1 cellular context compared by ENCODE assay signal in genomic region chr11:47259178-47259977, GRCh38.
A peak's percentile ranks its signal among the peaks of the same experiment; 100 is the strongest.
TF ChIP-seq lines count a peak whose summit lies in the region.

No MANE protein-coding gene starts in this region.

TF ChIP-seq in HepG2, 621 proteins besides CTCF, POLR2A, EP300 and RAD21 (continued from another document and continues in another):
- TF ChIP-seq DRAP1 (CRISPR knock-in tag; IDR thresholded peaks at IDR 0.05) (0 out of 2 replicates have a peak, but pooled peaks have one; percentile 10), PBX3 (CRISPR knock-in tag; IDR thresholded peaks at IDR 0.05; ENCODE audit: borderline replicate concordance) (no peak), ZNF251 (CRISPR knock-in tag; IDR thresholded peaks at IDR 0.05) (no peak), TCF7L2 (IDR thresholded peaks at IDR 0.05; ENCODE audit: low read depth, low read length) (no peak), TEF (CRISPR knock-in tag; IDR thresholded peaks at IDR 0.05) (no peak), ARNTL (CRISPR knock-in tag; IDR thresholded peaks at IDR 0.05) (no peak), SRSF1 (optimal IDR thresholded peaks at IDR 0.05; ENCODE audit: low read depth, low read length) (no peak), ZNF598 (CRISPR knock-in tag; IDR thresholded peaks at IDR 0.05; ENCODE audit: borderline replicate concordance) (0 out of 2 replicates have a peak, but pooled peaks have one; percentile 24), CSRNP2 (CRISPR knock-in tag; conservative IDR thresholded peaks at IDR 0.05; ENCODE audit: low read depth) (no peak), ARNT (IDR thresholded peaks at IDR 0.05) (no peak), NFATC3 (CRISPR knock-in tag; IDR thresholded peaks at IDR 0.05) (no peak), MED8 (CRISPR knock-in tag; IDR thresholded peaks at IDR 0.05; ENCODE audit: insufficient replicate concordance) (no peak), ZNF234 (CRISPR knock-in tag; conservative IDR thresholded peaks at IDR 0.05) (no peak), ZNF646 (CRISPR knock-in tag; IDR thresholded peaks at IDR 0.05) (no peak), ZNF75D (CRISPR knock-in tag; IDR thresholded peaks at IDR 0.05; ENCODE audit: borderline replicate concordance) (no peak), ATF5 (CRISPR knock-in tag; IDR thresholded peaks at IDR 0.05; ENCODE audit: low read depth) (no peak), HMGXB4 (CRISPR knock-in tag; IDR thresholded peaks at IDR 0.05; ENCODE audit: borderline replicate concordance in 1 of 2, low read depth in 1 of 2) (peak; percentile 55 to 68; a peak in 3 of 4 replicates), HOXD1 (CRISPR knock-in tag; IDR thresholded peaks at IDR 0.05) (no peak), ZNF503 (CRISPR knock-in tag; IDR thresholded peaks at IDR 0.05) (no peak), NR3C1 (CRISPR knock-in tag; IDR thresholded peaks at IDR 0.05) (no peak), ZNF713 (CRISPR knock-in tag; IDR thresholded peaks at IDR 0.05) (no peak), CHCHD3 (CRISPR knock-in tag; IDR thresholded peaks at IDR 0.05) (no peak), ZBTB46 (CRISPR knock-in tag; IDR thresholded peaks at IDR 0.05; ENCODE audit: borderline replicate concordance) (no peak), FIP1L1 (IDR thresholded peaks at IDR 0.05; ENCODE audit: borderline replicate concordance, insufficient read depth, low read depth, low read length) (no peak), ZNF609 (CRISPR knock-in tag; IDR thresholded peaks at IDR 0.05; ENCODE audit: borderline replicate concordance) (no peak), FOXA1 (IDR thresholded peaks at IDR 0.05) (no peak), FOXA1 (CRISPR knock-in tag; IDR thresholded peaks at IDR 0.05) (no peak), MYC (CRISPR knock-in tag; IDR thresholded peaks at IDR 0.05; ENCODE audit: borderline replicate concordance) (no peak), RELA (CRISPR knock-in tag; IDR thresholded peaks at IDR 0.05) (no peak), ZNF704 (CRISPR knock-in tag; IDR thresholded peaks at IDR 0.05; ENCODE audit: borderline replicate concordance) (no peak), ZNF235 (CRISPR knock-in tag; IDR thresholded peaks at IDR 0.05; ENCODE audit: borderline replicate concordance) (no peak), CREB1 (IDR thresholded peaks at IDR 0.05) (no peak), CREB1 (CRISPR knock-in tag; IDR thresholded peaks at IDR 0.05) (no peak), JUNB (CRISPR knock-in tag; IDR thresholded peaks at IDR 0.05; ENCODE audit: borderline replicate concordance) (no peak)
